In the genomic region with DNA sequence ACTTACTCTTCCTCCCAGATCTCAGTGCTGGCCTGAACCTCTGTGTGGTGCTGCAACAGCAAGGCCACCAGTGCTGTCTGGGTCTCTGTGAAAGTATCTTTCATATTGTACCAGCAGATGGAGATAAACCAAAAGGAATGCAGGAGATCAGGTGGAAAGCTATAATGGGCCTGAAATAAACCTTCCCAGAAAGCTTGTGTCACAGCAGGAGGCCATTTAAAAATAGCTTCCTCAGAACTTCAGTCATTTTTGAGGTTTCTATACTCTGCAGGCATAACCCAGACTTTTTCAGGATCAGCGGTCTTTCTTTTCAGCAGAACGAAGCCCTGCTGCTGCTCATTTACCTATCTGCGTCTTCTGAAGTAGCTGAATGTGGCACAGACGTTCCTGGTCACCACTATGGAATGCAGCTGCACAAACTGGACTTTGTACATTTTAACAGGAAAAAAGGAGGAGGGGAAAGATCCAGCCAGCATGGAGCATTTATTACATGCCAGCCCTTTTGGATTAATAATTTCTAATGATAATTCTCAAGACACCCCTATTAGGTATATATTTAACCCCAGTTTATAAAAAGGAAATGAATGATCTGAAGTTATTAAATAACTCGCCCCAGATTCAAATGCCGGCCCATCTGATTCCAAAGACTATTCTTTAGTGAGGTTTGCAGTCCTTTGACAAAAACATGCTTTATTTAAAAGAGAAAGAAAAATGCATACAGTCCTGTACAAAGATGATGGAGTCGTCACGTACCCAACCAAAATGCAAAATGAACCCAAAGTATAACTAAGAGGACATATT, we compare ENCODE assay signal across 8 cellular contexts.
DNase-seq lines count a peak whose midpoint lies in the region; ATAC-seq, FAIRE-seq and TF ChIP-seq lines count a peak whose summit lies in the region.

No MANE protein-coding gene starts in this region.

- DNase-seq in D341Med (ENCODE audit: low spot score) (peak; percentile 57), HuH-7.5 (ENCODE audit: low spot score) (peak; percentile 39), SHP77 (lab: John Stamatoyannopoulos, UW) (peak; percentile 13 to 42), H1 (ENCODE audit: low read depth in 1 of 2, low spot score in 2 of 2) (no peak)

- no peak overlapping the region for H4K8ac ChIP-seq in H1 (ENCODE audit: extremely low read depth, insufficient read depth, low read length)

- TF ChIP-seq POLR2A in H1 (IDR thresholded peaks at IDR 0.05; ENCODE audit: control extremely low read depth in 1 of 2, low read depth in 2 of 2, low read length in 2 of 2), result no peak

- H2BK12ac ChIP-seq in H1 (ENCODE audit: low read depth, low read length), result no peak overlapping the region

- no peak overlapping the region for H3K9ac ChIP-seq in H1 (replicated peaks in 1 of 4; ENCODE audit: extremely low read depth in 1 of 4, low read depth in 3 of 4, low read length in 3 of 4)

- H2AFZ ChIP-seq in H1 (ENCODE audit: low read length), result no peak overlapping the region

- 92% methylated on average over 8 of the region's 8 CpGs; no CpG with 5 or more reads in 1 of the 2 experiments for whole genome bisulfite sequencing in H1 (ENCODE audit: extremely low coverage in 1 of 2, insufficient coverage in 1 of 2, insufficient read length in 1 of 2, insufficient replicate concordance in 2 of 2, low coverage in 1 of 2, low lambda C conversion rate in 2 of 2, missing lambda C conversion rate in 1 of 2), 2 experiments
- WGBS in mesodermal cell (ENCODE audit: insufficient coverage in 2 of 2), 2 experiments, result 69 to 82% methylated on average over 4 to 6 of the region's 8 CpGs

- FAIRE-seq in H1 (lab: Jason Lieb, UNC), result no peak

- no peak for TF ChIP-seq EP300 in H1 (IDR thresholded peaks at IDR 0.05; ENCODE audit: borderline replicate concordance in 1 of 2, low read depth in 2 of 2, low read length in 2 of 2)

- H3K23ac ChIP-seq in H1 (ENCODE audit: insufficient read length), result no peak overlapping the region

- no peaks in the 10 kb centered on the region for H3K36me3 ChIP-seq in H1 (ENCODE audit: control insufficient read depth in 2 of 4, insufficient read depth in 4 of 4, low read length in 3 of 4)
- peaks cover 12% of the 10 kb centered on the region for H3K36me3 ChIP-seq in mesodermal cell (ENCODE audit: control insufficient read depth, insufficient read depth, low read length)

- H3K27me3 ChIP-seq in H1 (replicated peaks in 1 of 4; ENCODE audit: control insufficient read depth in 3 of 4, extremely low read depth in 1 of 4, insufficient read depth in 3 of 4, low read length in 3 of 4), result no peaks in the 10 kb centered on the region

- H3K4ac ChIP-seq in H1 (replicated peaks; ENCODE audit: insufficient read length, low read depth, low read length), result no peak overlapping the region

- no peak overlapping the region for H2BK5ac ChIP-seq in H1 (ENCODE audit: low read depth, low read length)

- no peak overlapping the region for H3K4me3 ChIP-seq in H1 (ENCODE audit: extremely low read depth in 1 of 4, insufficient read depth in 2 of 4, low read depth in 3 of 4, low read length in 4 of 4)
- H3K4me3 ChIP-seq in mesodermal cell (ENCODE audit: extremely low read depth, insufficient read depth, low read length, poor library complexity, severe bottlenecking), result no peak overlapping the region

- no peak overlapping the region for H3K56ac ChIP-seq in H1 (replicated peaks; ENCODE audit: insufficient read length, low read depth, low read length)

- TF ChIP-seq RAD21 in H1 (IDR thresholded peaks at IDR 0.05 in 1 of 2, conservative IDR thresholded peaks at IDR 0.05 in 1 of 2; ENCODE audit: low read depth in 2 of 2, low read length in 2 of 2), result peak; percentile 62 to 65

- CTCF ChIA-PET in H1 (lab: Charles Lee; ENCODE audit: partially characterized antibody), result interaction anchor here (0.7 to 2.1 kb wide), 16 partner anchors 10 to 468 kb away, joined by 3 to 10 read pairs (median 4); no protein-coding TSS in a partner anchor

- H3K79me2 ChIP-seq in H1 (ENCODE audit: control insufficient read depth in 1 of 2, insufficient read depth in 2 of 2, low read length in 2 of 2), result no peaks in the 10 kb centered on the region

- H2BK15ac ChIP-seq in H1 (ENCODE audit: low read length), result no peak overlapping the region

- ATAC-seq in GM18873 (IDR thresholded peaks at IDR 0.05; ENCODE audit: low FRiP score, unreplicated experiment) (peak; percentile 55), GM21390 (IDR thresholded peaks at IDR 0.05; ENCODE audit: unreplicated experiment) (no peak), GM19324 (IDR thresholded peaks at IDR 0.05; ENCODE audit: low FRiP score, unreplicated experiment) (no peak)

- H3K4me1 ChIP-seq in H1 (replicated peaks in 1 of 4; ENCODE audit: control insufficient read depth in 3 of 4, insufficient read depth in 4 of 4, low read length in 3 of 4), result peaks cover 5 to 10% (median 6%) of the 10 kb centered on the region in 4 experiments; a peak in 6 of 7 replicates
- H3K4me1 ChIP-seq in mesodermal cell (ENCODE audit: control insufficient read depth, insufficient read depth, low read length, poor library complexity, severe bottlenecking), result peaks cover 17% of the 10 kb centered on the region

- H3K14ac ChIP-seq in H1 (ENCODE audit: insufficient read length), result no peak overlapping the region

- H3K79me1 ChIP-seq in H1 (ENCODE audit: low read depth, low read length), result no peaks in the 10 kb centered on the region

- no peaks in the 10 kb centered on the region for H3K9me3 ChIP-seq in H1 (ENCODE audit: insufficient read depth in 2 of 2, low read depth in 1 of 2, low read length in 1 of 2)
- H3K9me3 ChIP-seq in mesodermal cell (ENCODE audit: control insufficient read depth, low read length), result no peaks in the 10 kb centered on the region

- no peak overlapping the region for H3K4me2 ChIP-seq in H1 (ENCODE audit: insufficient read depth in 1 of 2, low read depth in 2 of 2, low read length in 2 of 2)

- no peak overlapping the region for H2BK120ac ChIP-seq in H1 (replicated peaks; ENCODE audit: low read depth, low read length)

- no peak overlapping the region for H4K91ac ChIP-seq in H1 (replicated peaks; ENCODE audit: insufficient read length, low read length)

- H3K27ac ChIP-seq in H1 (ENCODE audit: low read depth, low read length) (no peak overlapping the region), mesodermal cell (ENCODE audit: low read depth, low read length, severe bottlenecking) (peak overlapping the region; percentile 58)

- no peak overlapping the region for H4K5ac ChIP-seq in H1 (ENCODE audit: insufficient read length, low read depth, low read length)

- POLR2A ChIA-PET in H1 (lab: Charles Lee; ENCODE audit: partially characterized antibody), result no interaction called here

- H3K23me2 ChIP-seq in H1 (ENCODE audit: low read depth, low read length), result no peaks in the 10 kb centered on the region

- no peaks in the 10 kb centered on the region for H4K20me1 ChIP-seq in H1 (replicated peaks in 1 of 2; ENCODE audit: control insufficient read depth in 1 of 2, insufficient read depth in 2 of 2, low read length in 2 of 2)

- H2AK5ac ChIP-seq in H1 (ENCODE audit: low read depth, low read length), result no peak overlapping the region; the same call in 1 of the 2 replicates

- H3K18ac ChIP-seq in H1 (ENCODE audit: extremely low read depth, low read length), result no peak overlapping the region

- H2BK20ac ChIP-seq in H1 (ENCODE audit: low read length), result no peak overlapping the region

- TF ChIP-seq CTCF in H1 (IDR thresholded peaks at IDR 0.05; ENCODE audit: control extremely low read depth in 1 of 3, insufficient read depth in 1 of 3, low read depth in 1 of 3, low read length in 3 of 3), result peak in 2 of 3 experiments; percentile 33 to 34; a peak in 2 of 4 replicates

TF ChIP-seq in H1, 55 proteins besides CTCF, POLR2A, EP300 and RAD21:
- no peak for TF ChIP-seq BACH1 (IDR thresholded peaks at IDR 0.05; ENCODE audit: low read length)
- TF ChIP-seq PHF8 (conservative IDR thresholded peaks at IDR 0.05; ENCODE audit: low read depth, low read length), result no peak
- TF ChIP-seq SRF (IDR thresholded peaks at IDR 0.05; ENCODE audit: low read depth, low read length), result no peak
- no peak for TF ChIP-seq TAF7 (optimal IDR thresholded peaks at IDR 0.05; ENCODE audit: borderline replicate concordance, low read depth, low read length)
- no peak for TF ChIP-seq HDAC2 (IDR thresholded peaks at IDR 0.05; ENCODE audit: borderline replicate concordance in 1 of 2, low read depth in 2 of 2, low read length in 2 of 2)
- TF ChIP-seq KDM1A (IDR thresholded peaks at IDR 0.05; ENCODE audit: borderline replicate concordance, low read length), result no peak
- no peak for TF ChIP-seq SP4 (IDR thresholded peaks at IDR 0.05; ENCODE audit: low read length)
- no peak for TF ChIP-seq KDM5A (IDR thresholded peaks at IDR 0.05; ENCODE audit: low read length)
- no peak for TF ChIP-seq RBBP5 (IDR thresholded peaks at IDR 0.05; ENCODE audit: borderline replicate concordance, low read depth, low read length)
- TF ChIP-seq SUZ12 (IDR thresholded peaks at IDR 0.05; ENCODE audit: low read length), result no peak
- TF ChIP-seq, protein P1, sequence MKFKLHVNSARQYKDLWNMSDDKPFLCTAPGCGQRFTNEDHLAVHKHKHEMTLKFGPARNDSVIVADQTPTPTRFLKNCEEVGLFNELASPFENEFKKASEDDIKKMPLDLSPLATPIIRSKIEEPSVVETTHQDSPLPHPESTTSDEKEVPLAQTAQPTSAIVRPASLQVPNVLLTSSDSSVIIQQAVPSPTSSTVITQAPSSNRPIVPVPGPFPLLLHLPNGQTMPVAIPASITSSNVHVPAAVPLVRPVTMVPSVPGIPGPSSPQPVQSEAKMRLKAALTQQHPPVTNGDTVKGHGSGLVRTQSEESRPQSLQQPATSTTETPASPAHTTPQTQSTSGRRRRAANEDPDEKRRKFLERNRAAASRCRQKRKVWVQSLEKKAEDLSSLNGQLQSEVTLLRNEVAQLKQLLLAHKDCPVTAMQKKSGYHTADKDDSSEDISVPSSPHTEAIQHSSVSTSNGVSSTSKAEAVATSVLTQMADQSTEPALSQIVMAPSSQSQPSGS (IDR thresholded peaks at IDR 0.05; ENCODE audit: low read length), result no peak
- no peak for TF ChIP-seq CBX8 (IDR thresholded peaks at IDR 0.05; ENCODE audit: borderline replicate concordance, low read depth, low read length)
- no peak for TF ChIP-seq GTF2F1 (IDR thresholded peaks at IDR 0.05; ENCODE audit: borderline replicate concordance, low read depth, low read length)
- TF ChIP-seq, protein P2, sequence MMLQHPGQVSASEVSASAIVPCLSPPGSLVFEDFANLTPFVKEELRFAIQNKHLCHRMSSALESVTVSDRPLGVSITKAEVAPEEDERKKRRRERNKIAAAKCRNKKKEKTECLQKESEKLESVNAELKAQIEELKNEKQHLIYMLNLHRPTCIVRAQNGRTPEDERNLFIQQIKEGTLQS (IDR thresholded peaks at IDR 0.05; ENCODE audit: insufficient read depth, low read depth, low read length), result no peak

Comparison
In these comparisons a context has a peak if more than half of its experiments do, and no peak if none do; other contexts are left out.
1. DNase-seq: peak in D341Med (single experiment), HuH-7.5 (single experiment) and SHP77 (2 of 2); none in H1 (0 of 2).